In genomic region chr13:54029226-54029625, GRCh38 we compare ENCODE assay signal across 8 cellular contexts.
A peak's percentile ranks its signal among the peaks of the same experiment; 100 is the strongest.
DNase-seq lines count a peak whose midpoint lies in the region; ATAC-seq and TF ChIP-seq lines count a peak whose summit lies in the region.

No MANE protein-coding gene starts in this region.

- H3K4me1 ChIP-seq in RWPE2 (ENCODE audit: insufficient read depth, poor library complexity, severe bottlenecking) (no peaks in the 10 kb centered on the region), smooth muscle cell (ENCODE audit: low read depth) (peaks cover 7% of the 10 kb centered on the region), spleen (no peaks in the 10 kb centered on the region)

- intact Hi-C loops in dorsolateral prefrontal cortex (cut with DNase I) (no loop called here), spleen (cut with DNase I; ENCODE audit: low total_unique reads) (no loop called here)

- no peaks in the 10 kb centered on the region for H3F3A ChIP-seq in smooth muscle cell (ENCODE audit: low read depth)

- no peak for TF ChIP-seq CTCF in RWPE2 (IDR thresholded peaks at IDR 0.05; ENCODE audit: poor library complexity, severe bottlenecking)
- no peak for TF ChIP-seq CTCF in smooth muscle cell (IDR thresholded peaks at IDR 0.05; ENCODE audit: borderline replicate concordance, insufficient read depth, poor library complexity, severe bottlenecking)
- no peak for TF ChIP-seq CTCF in dorsolateral prefrontal cortex (IDR thresholded peaks at IDR 0.05 in 54 of 56, conservative IDR thresholded peaks at IDR 0.05 in 2 of 56; ENCODE audit: low read depth in 1 of 56, partially characterized antibody in 56 of 56)
- no peak for TF ChIP-seq CTCF in spleen (IDR thresholded peaks at IDR 0.05 in 8 of 11, conservative IDR thresholded peaks at IDR 0.05 in 3 of 11)

- H3K27ac ChIP-seq in RWPE2 (ENCODE audit: poor library complexity, severe bottlenecking) (no peak overlapping the region), smooth muscle cell (ENCODE audit: low read depth) (peak overlapping the region; percentile 85), dorsolateral prefrontal cortex (no peak overlapping the region), spleen (no peak overlapping the region)

- H3K4me3 ChIP-seq in RWPE2 (ENCODE audit: severe bottlenecking) (no peak overlapping the region), smooth muscle cell (no peak overlapping the region), dorsolateral prefrontal cortex (no peak overlapping the region), spleen (no peak overlapping the region)

- TF ChIP-seq POLR2A in spleen (IDR thresholded peaks at IDR 0.05) = no peak

- WGBS in smooth muscle cell (ENCODE audit: low lambda C conversion rate) = 6% methylated on average over 1 of the region's 1 CpG
- WGBS in spleen, 5 donors = 25 to 46% (median 29%) methylated on average over 1 of the region's 1 CpG

- H3K36me3 ChIP-seq in RWPE2 (ENCODE audit: low read depth) = no peaks in the 10 kb centered on the region
- no peaks in the 10 kb centered on the region for H3K36me3 ChIP-seq in smooth muscle cell (ENCODE audit: low read depth)
- H3K36me3 ChIP-seq in spleen = no peaks in the 10 kb centered on the region

- H2AFZ ChIP-seq in smooth muscle cell (ENCODE audit: low read depth) = peak overlapping the region; percentile 70

- H3K79me2 ChIP-seq in smooth muscle cell (ENCODE audit: low read depth) = no peaks in the 10 kb centered on the region

- H3K4me2 ChIP-seq in smooth muscle cell = peak overlapping the region; percentile 53

- peak; percentile 1 for DNase-seq in DMS79 treated with DMSO at 0.1 percent for 48 hours (lab: John Stamatoyannopoulos, UW)
- no peak for DNase-seq in DMS79 (lab: John Stamatoyannopoulos, UW)
- no peak for DNase-seq in RWPE2 (ENCODE audit: low spot score)
- DNase-seq in smooth muscle cell (lab: John Stamatoyannopoulos, UW; ENCODE audit: unreplicated experiment) = no peak
- DNase-seq in dorsolateral prefrontal cortex = no peak
- no peak for DNase-seq in spleen
- DNase-seq in NCI-H1417 treated with DMSO at 0.1 percent for 48 hours (lab: John Stamatoyannopoulos, UW) = no peak

- peak; percentile 99 for ATAC-seq in HG03159 (IDR thresholded peaks at IDR 0.05; ENCODE audit: unreplicated experiment)
- peak; percentile 84 for ATAC-seq in RWPE2 (ENCODE audit: low read depth)

- H3K9me3 ChIP-seq in RWPE2 (ENCODE audit: severe bottlenecking) = no peaks in the 10 kb centered on the region
- H3K9me3 ChIP-seq in smooth muscle cell (replicated peaks; ENCODE audit: low read depth) = no peaks in the 10 kb centered on the region
- peaks cover 0 to 54% (median 31%) of the 10 kb centered on the region in 8 donors for H3K9me3 ChIP-seq in spleen

- H3K27me3 ChIP-seq in RWPE2 (ENCODE audit: insufficient read depth, poor library complexity, severe bottlenecking) (no peaks in the 10 kb centered on the region), smooth muscle cell (ENCODE audit: low read depth) (no peaks in the 10 kb centered on the region), dorsolateral prefrontal cortex (no peaks in the 10 kb centered on the region), spleen (replicated peaks in 1 of 7) (no peaks in the 10 kb centered on the region)

- H3K9ac ChIP-seq in smooth muscle cell (ENCODE audit: low read depth) = no peak overlapping the region

- no peaks in the 10 kb centered on the region for H4K20me1 ChIP-seq in smooth muscle cell (ENCODE audit: low read depth)
